Comparison of ENCODE assay signal across 12 cellular contexts in the genomic region with DNA sequence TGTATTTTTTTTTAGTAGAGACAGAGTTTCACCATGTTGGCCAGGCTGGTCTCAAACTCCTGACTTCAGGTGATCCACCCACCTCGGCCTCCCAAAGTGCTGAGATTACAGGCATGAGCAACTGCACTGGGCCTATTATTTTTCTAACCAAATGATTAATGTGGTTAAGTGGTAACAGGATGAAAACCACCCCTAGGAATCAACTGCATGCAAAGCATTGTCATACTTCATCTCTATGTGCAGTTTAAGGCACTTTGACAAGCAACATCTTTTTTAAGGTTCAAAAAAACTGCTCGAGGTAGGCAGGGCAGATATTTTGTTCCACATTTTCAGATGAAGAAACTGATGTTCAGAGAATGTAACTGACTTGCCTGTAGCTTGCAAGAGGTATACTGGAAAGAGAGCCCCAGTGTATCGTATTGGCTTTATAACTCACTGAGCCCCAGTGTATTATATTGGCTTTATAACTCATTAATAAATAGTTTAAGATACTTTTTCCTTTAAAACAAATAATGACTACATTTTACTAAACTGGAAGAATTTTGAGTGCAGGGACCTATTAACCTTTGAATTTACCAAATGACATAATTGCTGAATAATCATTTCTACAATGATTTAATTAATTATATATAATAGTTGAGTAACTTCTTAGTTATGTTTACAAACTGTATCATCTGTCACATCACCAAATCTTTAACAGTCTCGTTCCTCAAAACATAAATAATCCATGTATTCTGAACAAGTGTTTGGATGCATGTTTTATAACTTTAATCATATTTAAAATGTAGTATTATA. TPM values are rescaled to one million over a fixed set of nuclear protein-coding genes. Genes with fewer than 3 reads are reported as not detected.
DNase-seq lines count a peak whose midpoint lies in the region; ATAC-seq, FAIRE-seq and TF ChIP-seq lines count a peak whose summit lies in the region.
"Had no signal": no experiment of that assay in that cellular context is flagged by ENCODE, and none has a peak within 500 bp of the region (broad histone marks: within the 10 kb centered on the region; RNA-seq: fewer than 3 reads in every experiment).

No MANE protein-coding gene starts in this region.

- intact Hi-C loops in HepG2 (cut with micrococcal nuclease; ENCODE audit: unreplicated experiment): no loop called here
- intact Hi-C loops in right lobe of liver (cut with DNase I): no loop called here

- H3K4me2 ChIP-seq in HepG2 (ENCODE audit: low read depth, low read length) (no peak overlapping the region), SU-DHL-6 (ENCODE audit: low read depth, low read length, poor library complexity, severe bottlenecking) (peak overlapping the region; percentile 80), fibroblast of lung (ENCODE audit: extremely low read depth, insufficient read depth, low read length) (peak overlapping the region; percentile 66)

- H3K27ac ChIP-seq in HepG2 (ENCODE audit: extremely low read length, insufficient read depth, low read length): no peak overlapping the region
- H3K27ac ChIP-seq in right lobe of liver: no peak overlapping the region
- peak overlapping the region; percentile 34; the same call in 1 of the 2 replicates for H3K27ac ChIP-seq in SU-DHL-6 (ENCODE audit: low read depth, low read length)
- peak overlapping the region; percentile 42 for H3K27ac ChIP-seq in fibroblast of lung (ENCODE audit: insufficient read depth, low read length)
- no peak overlapping the region for H3K27ac ChIP-seq in endodermal cell (ENCODE audit: low read depth, low read length)

- POLR2A ChIA-PET in HepG2 (lab: Yijun Ruan, JAX): no interaction called here

- peaks cover 14% of the 10 kb centered on the region; the same call in 1 of the 2 replicates for H3F3A ChIP-seq in SU-DHL-6 (ENCODE audit: insufficient read depth)

- ATAC-seq in HepG2: no peak
- ATAC-seq in right lobe of liver: no peak
- ATAC-seq: activated CD8-positive, alpha-beta T cell treated with anti-CD3 and anti-CD28 coated beads, Interleukin-2, amount 10 ng/mL, durations not matched to agents 7 days and 5 days had no signal

- H3K9me3 Mint-ChIP-seq in endodermal cell: no peaks in the 10 kb centered on the region

- no peak for TF ChIP-seq RAD21 in HepG2 (CRISPR knock-in tag; IDR thresholded peaks at IDR 0.05)

- H2AFZ ChIP-seq in HepG2 (ENCODE audit: low read length) (no peak overlapping the region), SU-DHL-6 (ENCODE audit: low read depth, low read length, severe bottlenecking) (no peak overlapping the region), fibroblast of lung (ENCODE audit: low read length) (no peak overlapping the region)

- TF ChIP-seq CTCF in HepG2 (CRISPR knock-in tag; IDR thresholded peaks at IDR 0.05): no peak
- no peak for TF ChIP-seq CTCF in right lobe of liver (IDR thresholded peaks at IDR 0.05)
- no peak for TF ChIP-seq CTCF in SU-DHL-6 (IDR thresholded peaks at IDR 0.05; ENCODE audit: insufficient read depth, low read length, poor library complexity, severe bottlenecking)
- TF ChIP-seq CTCF in fibroblast of lung (conservative IDR thresholded peaks at IDR 0.05 in 1 of 2, IDR thresholded peaks at IDR 0.05 in 1 of 2; ENCODE audit: low read depth in 1 of 2, low read length in 2 of 2): no peak
- TF ChIP-seq CTCF in endodermal cell (conservative IDR thresholded peaks at IDR 0.05): no peak

- H3K4me3 ChIP-seq in HepG2 (replicated peaks in 1 of 3; ENCODE audit: insufficient read depth in 1 of 3, low read depth in 2 of 3, low read length in 3 of 3) (no peak overlapping the region), right lobe of liver (no peak overlapping the region), SU-DHL-6 (ENCODE audit: insufficient read depth, low read length, poor library complexity, severe bottlenecking) (no peak overlapping the region), fibroblast of lung (replicated peaks in 1 of 4; ENCODE audit: control extremely low read depth in 1 of 4, insufficient read depth in 1 of 4, low read depth in 3 of 4, low read length in 4 of 4) (no peak overlapping the region), endodermal cell (ENCODE audit: low read length) (no peak overlapping the region)

- H3K36me3 ChIP-seq in HepG2 (replicated peaks in 1 of 2; ENCODE audit: control insufficient read depth in 1 of 2, insufficient read depth in 2 of 2, low read length in 2 of 2): 0 out of 5 replicates have a peak, but pooled peaks cover 0 to 4% of the 10 kb centered on the region in 2 experiments
- no peaks in the 10 kb centered on the region for H3K36me3 ChIP-seq in right lobe of liver
- peaks cover 41% of the 10 kb centered on the region for H3K36me3 ChIP-seq in SU-DHL-6 (ENCODE audit: low read length)
- H3K36me3 ChIP-seq in fibroblast of lung (ENCODE audit: control insufficient read depth, insufficient read depth, low read length): no peaks in the 10 kb centered on the region
- H3K36me3 ChIP-seq in endodermal cell (ENCODE audit: control insufficient read depth, insufficient read depth, low read length): no peaks in the 10 kb centered on the region

- H3K9me3 ChIP-seq in HepG2 (ENCODE audit: low read length) (no peaks in the 10 kb centered on the region), right lobe of liver (no peaks in the 10 kb centered on the region), SU-DHL-6 (ENCODE audit: insufficient read depth, low read length) (no peaks in the 10 kb centered on the region), fibroblast of lung (ENCODE audit: control insufficient read depth, insufficient read depth, low read depth, low read length) (no peaks in the 10 kb centered on the region), endodermal cell (ENCODE audit: control insufficient read depth, low read length) (no peaks in the 10 kb centered on the region)

- H3K27ac Mint-ChIP-seq in endodermal cell: no peak overlapping the region
- H3K27ac Mint-ChIP-seq: activated CD8-positive, alpha-beta T cell treated with anti-CD3 and anti-CD28 coated beads, Interleukin-2, amount 10 ng/mL, durations not matched to agents 7 days and 5 days had no signal

- no peaks in the 10 kb centered on the region for H3K4me1 ChIP-seq in HepG2 (ENCODE audit: insufficient read depth, low read length)
- no peaks in the 10 kb centered on the region for H3K4me1 ChIP-seq in right lobe of liver
- H3K4me1 ChIP-seq in fibroblast of lung (ENCODE audit: control insufficient read depth, extremely low read depth, insufficient read depth, low read length): peaks cover 15% of the 10 kb centered on the region
- H3K4me1 ChIP-seq in endodermal cell (ENCODE audit: control insufficient read depth, insufficient read depth, low read length): no peaks in the 10 kb centered on the region

- H3K27me3 ChIP-seq in HepG2 (ENCODE audit: control insufficient read depth in 1 of 2, insufficient read depth in 2 of 2, low read length in 2 of 2) (no peaks in the 10 kb centered on the region), right lobe of liver (no peaks in the 10 kb centered on the region), SU-DHL-6 (ENCODE audit: low read length) (no peaks in the 10 kb centered on the region), fibroblast of lung (ENCODE audit: control insufficient read depth, insufficient read depth, low read length) (no peaks in the 10 kb centered on the region), endodermal cell (ENCODE audit: control insufficient read depth, insufficient read depth, low read length, poor library complexity, severe bottlenecking) (no peaks in the 10 kb centered on the region)

- H3K9me2 ChIP-seq in SU-DHL-6 (replicated peaks; ENCODE audit: insufficient read depth, low read length): no peaks in the 10 kb centered on the region

- DNase-seq in HepG2 (ENCODE audit: low spot score) (no peak), right lobe of liver (no peak), fibroblast of lung (ENCODE audit: low read depth in 2 of 2) (peak in 1 of 2 donors; percentile 85), GDM1 (lab: John Stamatoyannopoulos, UW) (no peak), endodermal cell (no peak), SIG-M5 treated with dmso at 0.1 percent for 504 hours (lab: John Stamatoyannopoulos, UW; ENCODE audit: unreplicated experiment) (no peak), NCI-H1092 (lab: John Stamatoyannopoulos, UW) (no peak)
- DNase-seq: activated CD8-positive, alpha-beta T cell treated with anti-CD3 and anti-CD28 coated beads, Interleukin-2, amount 10 ng/mL, durations not matched to agents 7 days and 5 days; activated effector memory CD4-positive, alpha-beta T cell treated with Interleukin-2 at 50 U/mL for 16 hours; stimulated activated CD4-positive, alpha-beta T cell treated with anti-CD3 and anti-CD28 coated beads, Interleukin-2, amount 100 ng/mL, for 24 hours had no signal

- H4K20me1 ChIP-seq in HepG2 (ENCODE audit: insufficient read depth, low read length) (no peaks in the 10 kb centered on the region), SU-DHL-6 (ENCODE audit: low read depth, low read length) (no peaks in the 10 kb centered on the region), fibroblast of lung (ENCODE audit: control insufficient read depth, extremely low read depth, insufficient read depth, low read length) (no peaks in the 10 kb centered on the region)

- no peak overlapping the region for H3K4me3 Mint-ChIP-seq in endodermal cell
- H3K4me3 Mint-ChIP-seq: activated CD8-positive, alpha-beta T cell treated with anti-CD3 and anti-CD28 coated beads, Interleukin-2, amount 10 ng/mL, durations not matched to agents 7 days and 5 days had no signal

- 98% methylated on average over 4 of the region's 4 CpGs for WGBS in HepG2 (ENCODE audit: low lambda C conversion rate)
- 69% methylated on average over 4 of the region's 4 CpGs for WGBS in right lobe of liver (ENCODE audit: insufficient coverage, low coverage, low lambda C conversion rate, missing lambda C conversion rate)
- WGBS in endodermal cell (ENCODE audit: insufficient coverage in 1 of 2, insufficient read length in 1 of 2), 2 experiments: 92 to 100% methylated on average over 2 of the region's 4 CpGs

- CTCF ChIA-PET in HepG2 (lab: Yijun Ruan, JAX; ENCODE audit: low intra/inter-chr PET ratio, low total read pairs): no interaction called here

- no peak for FAIRE-seq in HepG2 (lab: Jason Lieb, UNC)
- FAIRE-seq: D721Med had no signal

- BruUV-seq in HepG2 (replicated peaks; lab: Mats Ljungman, UMichigan): no TSS peak

- no peak for TF ChIP-seq EP300 in HepG2 (IDR thresholded peaks at IDR 0.05; ENCODE audit: low read depth in 2 of 2, low read length in 2 of 2)
- TF ChIP-seq EP300 in HepG2 (CRISPR knock-in tag; IDR thresholded peaks at IDR 0.05; ENCODE audit: borderline replicate concordance): no peak

- H3K9ac ChIP-seq in HepG2 (ENCODE audit: insufficient read depth, low read depth, low read length) (no peak overlapping the region), SU-DHL-6 (ENCODE audit: low read length) (0 out of 2 replicates have a peak overlapping the region, but pooled peaks have one; percentile 25), fibroblast of lung (ENCODE audit: insufficient read depth, low read length) (no peak overlapping the region), endodermal cell (ENCODE audit: extremely low read depth, low read length, poor library complexity, severe bottlenecking) (no peak overlapping the region)

- H3K36me3 Mint-ChIP-seq in endodermal cell (ENCODE audit: low read depth): no peaks in the 10 kb centered on the region

- H3K4me1 Mint-ChIP-seq in endodermal cell: no peaks in the 10 kb centered on the region

- H3K79me2 ChIP-seq in HepG2 (ENCODE audit: insufficient read depth, low read length): no peaks in the 10 kb centered on the region
- peaks cover 99% of the 10 kb centered on the region for H3K79me2 ChIP-seq in SU-DHL-6 (ENCODE audit: insufficient read depth, low read length)
- H3K79me2 ChIP-seq in fibroblast of lung (ENCODE audit: control insufficient read depth, insufficient read depth, low read length): no peaks in the 10 kb centered on the region

- no peaks in the 10 kb centered on the region for H3K27me3 Mint-ChIP-seq in endodermal cell (ENCODE audit: insufficient read depth)

- no peak for TF ChIP-seq POLR2A in HepG2 (IDR thresholded peaks at IDR 0.05; ENCODE audit: insufficient read depth in 1 of 2, low read depth in 2 of 2, low read length in 2 of 2)
- no peak for TF ChIP-seq POLR2A in right lobe of liver (IDR thresholded peaks at IDR 0.05)

- in situ Hi-C loops in HepG2 (cut with HindIII; ENCODE audit: extremely low pct_ligation_motif_present, low pct_unique_long_range_greater_than_20kb): no loop called here

RNA-seq across cellular contexts. Expression of gene RTKN2, which starts 38.1 kb away (rescaled TPM):
- total RNA-seq in HepG2 (2016; rRNA removed; fragmentation: Illumina TruSeq; extraction: Trizol) (7.0 and 10.8 TPM in 2 replicates), right lobe of liver (under 1 TPM in 2 of 6 experiments, not detected in 4; 0.06 to 0.12 TPM), fibroblast of lung (0.51 and 1.2 TPM in 2 replicates), endodermal cell (10 to 100 TPM; 11.5 to 19.1 TPM)
- 1.7 and 2.3 TPM in 2 replicates for total RNA-seq in HepG2 (2016; cell fraction: cytosol; rRNA removed; fragmentation: Illumina TruSeq; extraction: Trizol; ENCODE audit: low read depth)
- total RNA-seq in HepG2 (2016; cell fraction: insoluble cytoplasmic fraction; rRNA removed; fragmentation: Illumina TruSeq; extraction: Trizol): 6.6 and 10.1 TPM in 2 replicates
- total RNA-seq in HepG2 (2016; cell fraction: membrane; rRNA removed; fragmentation: Illumina TruSeq; extraction: Trizol): 3.9 and 4.5 TPM in 2 replicates
- 13.5 and 13.9 TPM in 2 replicates for total RNA-seq in HepG2 (2016; cell fraction: nucleus; rRNA removed; fragmentation: Illumina TruSeq; extraction: Trizol)
- polyA plus RNA-seq in HepG2 (2011; rRNA removed) (1.2 and 2.2 TPM in 2 replicates), fibroblast of lung (1.1 and 2.9 TPM in 2 replicates)
- 0.67 and 0.70 TPM in 2 replicates for polyA plus RNA-seq in HepG2 (2011; cell fraction: cytosol; rRNA removed)
- polyA plus RNA-seq in HepG2 (2011; cell fraction: nucleus; rRNA removed): 1.4 and 1.6 TPM in 2 replicates
- 1.5 and 3.2 TPM in 2 replicates for polyA plus RNA-seq in HepG2 (2012)
- 1.1 TPM in 2 replicates for polyA plus RNA-seq in HepG2 (2016; cell fraction: cytosol; fragmentation: Illumina TruSeq; extraction: Trizol; ENCODE audit: low read depth)
- 9.3 TPM in 2 replicates for polyA plus RNA-seq in HepG2 (2016; cell fraction: insoluble cytoplasmic fraction; fragmentation: Illumina TruSeq; extraction: Trizol; ENCODE audit: low read depth)
- polyA plus RNA-seq in HepG2 (2016; cell fraction: membrane; fragmentation: Illumina TruSeq; extraction: Trizol; ENCODE audit: low read depth): 2.1 and 2.7 TPM in 2 replicates
- polyA plus RNA-seq in HepG2 (2016; cell fraction: nucleus; fragmentation: Illumina TruSeq; extraction: Trizol; ENCODE audit: insufficient read depth, low read depth): 9.6 and 11.4 TPM in 2 replicates
- polyA minus RNA-seq in HepG2 (2011; rRNA and poly(A)+ RNA removed; ENCODE audit: low replicate concordance): 0.87 and 1.0 TPM in 2 replicates
- polyA minus RNA-seq in HepG2 (2011; cell fraction: cytosol; rRNA and poly(A)+ RNA removed): 1.8 and 2.0 TPM in 2 replicates
- polyA minus RNA-seq in HepG2 (2011; cell fraction: nucleus; rRNA and poly(A)+ RNA removed): 15.0 and 20.2 TPM in 2 replicates
- polyA plus RNA-seq in fibroblast of lung (2012): 0.99 and 2.4 TPM in 2 replicates
- 0.19 and 0.27 TPM in 2 replicates for polyA minus RNA-seq in fibroblast of lung (ENCODE audit: low replicate concordance)
- polyA plus RNA-seq in endodermal cell (2013, experiment 1 of 2): 21.3 TPM
- polyA plus RNA-seq in endodermal cell (2013, experiment 2 of 2): 23.9 TPM

Comparison
In these comparisons a context has a peak if more than half of its experiments do, and no peak if none do; other contexts are left out.
1. H3K27ac ChIP-seq: peak in SU-DHL-6 (single experiment) and fibroblast of lung (single experiment); none in HepG2 (single experiment), right lobe of liver (0 of 3) and endodermal cell (single experiment).